18 cellular contexts compared by ENCODE assay signal in the genomic region with DNA sequence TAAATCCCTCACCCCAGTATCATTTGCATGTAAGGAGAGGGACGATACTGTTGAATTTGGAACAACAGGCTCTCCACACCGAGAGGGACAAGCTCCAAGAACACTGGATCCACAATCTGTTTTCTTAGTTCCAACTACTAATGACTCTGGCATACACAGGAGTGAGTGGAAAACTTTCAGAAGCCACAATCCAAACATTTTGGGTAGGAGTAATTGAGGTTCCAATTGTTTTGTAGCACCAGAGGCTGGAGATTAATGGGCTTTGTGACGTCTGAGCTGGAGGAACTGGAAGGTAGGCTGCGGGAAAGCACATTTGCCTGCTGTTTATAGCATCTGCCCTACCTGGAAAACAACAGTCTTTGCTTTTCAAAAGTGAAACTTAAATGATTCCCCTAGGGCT.
DNase-seq lines count a peak whose midpoint lies in the region; ATAC-seq and TF ChIP-seq lines count a peak whose summit lies in the region.
"Had no signal": no experiment of that assay in that cellular context is flagged by ENCODE, and none has a peak within 500 bp of the region (broad histone marks: within the 10 kb centered on the region; RNA-seq: fewer than 3 reads in every experiment).

No MANE protein-coding gene starts in this region.

- H3K4me3 ChIP-seq in heart left ventricle: peak overlapping the region in 1 of 12 donors; percentile 1
- H3K4me3 ChIP-seq: dorsolateral prefrontal cortex, GM12878, MG63, thyroid gland had no signal

- no peaks in the 10 kb centered on the region for H3K9me3 ChIP-seq in heart left ventricle
- H3K9me3 ChIP-seq: esophagus squamous epithelium, thyroid gland had no signal

- peak overlapping the region in 11 of 12 donors; percentile 20 to 69 (median 62) for H3K27ac ChIP-seq in heart left ventricle
- H3K27ac ChIP-seq: dorsolateral prefrontal cortex, esophagus squamous epithelium, thyroid gland had no signal

- TF ChIP-seq CTCF in heart left ventricle (IDR thresholded peaks at IDR 0.05) (no peak), osteocyte (IDR thresholded peaks at IDR 0.05) (no peak)

- no peaks in the 10 kb centered on the region for H3K36me3 Mint-ChIP-seq in osteocyte (ENCODE audit: unreplicated experiment)
- no peaks in the 10 kb centered on the region for H3K36me3 Mint-ChIP-seq in activated naive CD8-positive, alpha-beta T cell treated with anti-CD3 and anti-CD28 coated beads for 36 hours
- H3K36me3 Mint-ChIP-seq: CD4-positive, alpha-beta memory T cell had no signal

- peaks cover 0 to 15% (median 0%) of the 10 kb centered on the region in 9 donors for H3K36me3 ChIP-seq in heart left ventricle
- H3K36me3 ChIP-seq: esophagus squamous epithelium, MG63, thyroid gland had no signal

- H3K4me1 ChIP-seq in heart left ventricle: peaks cover 10 to 63% (median 37%) of the 10 kb centered on the region in 12 donors

- 34 to 64% (median 40%) methylated on average over 4 of the region's 4 CpGs for WGBS in heart left ventricle, 4 donors

- ATAC-seq in heart left ventricle (peak in 3 of 4 donors; percentile 19 to 69 (median 47)), HG03095 (IDR thresholded peaks at IDR 0.05; ENCODE audit: unreplicated experiment) (no peak)
- ATAC-seq: GM12878; naive thymus-derived CD4-positive, alpha-beta T cell had no signal

- H3K27ac Mint-ChIP-seq in osteocyte (ENCODE audit: unreplicated experiment): peak overlapping the region; percentile 72
- no peak overlapping the region for H3K27ac Mint-ChIP-seq in activated naive CD8-positive, alpha-beta T cell treated with anti-CD3 and anti-CD28 coated beads for 36 hours
- H3K27ac Mint-ChIP-seq: naive thymus-derived CD4-positive, alpha-beta T cell had no signal

- no peak overlapping the region for H3K4me3 Mint-ChIP-seq in osteocyte (ENCODE audit: unreplicated experiment)
- no peak overlapping the region for H3K4me3 Mint-ChIP-seq in activated naive CD8-positive, alpha-beta T cell treated with anti-CD3 and anti-CD28 coated beads for 36 hours
- H3K4me3 Mint-ChIP-seq: naive thymus-derived CD4-positive, alpha-beta T cell had no signal

- H3K9me3 Mint-ChIP-seq in osteocyte (ENCODE audit: unreplicated experiment): no peaks in the 10 kb centered on the region
- H3K9me3 Mint-ChIP-seq in activated naive CD8-positive, alpha-beta T cell treated with anti-CD3 and anti-CD28 coated beads for 36 hours: no peaks in the 10 kb centered on the region
- H3K9me3 Mint-ChIP-seq: CD4-positive, alpha-beta memory T cell; naive thymus-derived CD4-positive, alpha-beta T cell had no signal

- DNase-seq in A172 (ENCODE audit: low spot score) (peak; percentile 41), NCI-H69 (lab: John Stamatoyannopoulos, UW) (peak; percentile 4), heart left ventricle (peak in 1 of 5 donors; percentile 39), osteocyte (ENCODE audit: extremely low spot score, unreplicated experiment) (no peak), germinal center (ENCODE audit: low spot score) (no peak), GM19238 (ENCODE audit: insufficient read length, low spot score) (no peak)
- no peak for DNase-seq in activated naive CD8-positive, alpha-beta T cell treated with anti-CD3 and anti-CD28 coated beads for 36 hours
- DNase-seq: CD4-positive, alpha-beta memory T cell; dorsolateral prefrontal cortex; esophagus squamous epithelium; H7; naive thymus-derived CD4-positive, alpha-beta T cell; NCI-H2029 treated with DMSO at 0.1 percent for 48 hours; stimulated activated CD4-positive, alpha-beta T cell treated with anti-CD3 and anti-CD28 coated beads, Interleukin-4, amount 100 ng/mL, for 1 hour; thyroid gland had no signal

- intact Hi-C loops in heart left ventricle (cut with DNase I): loop anchor here in 4 of 10 donors (5.0 to 10.0 kb wide), 4 partner anchors 57 to 379 kb away; a partner anchor contains a TSS

- peaks cover 0 to 9% (median 0%) of the 10 kb centered on the region in 9 donors for H3K27me3 ChIP-seq in heart left ventricle
- H3K27me3 ChIP-seq: MG63, thyroid gland had no signal

- H3K27me3 Mint-ChIP-seq in osteocyte (ENCODE audit: unreplicated experiment): no peaks in the 10 kb centered on the region
- H3K27me3 Mint-ChIP-seq in activated naive CD8-positive, alpha-beta T cell treated with anti-CD3 and anti-CD28 coated beads for 36 hours: peaks cover 4% of the 10 kb centered on the region

- TF ChIP-seq POLR2A in heart left ventricle (IDR thresholded peaks at IDR 0.05): no peak

- peaks cover 44% of the 10 kb centered on the region for H3K4me1 Mint-ChIP-seq in osteocyte (ENCODE audit: unreplicated experiment)
- H3K4me1 Mint-ChIP-seq in activated naive CD8-positive, alpha-beta T cell treated with anti-CD3 and anti-CD28 coated beads for 36 hours: peaks cover 4% of the 10 kb centered on the region

Comparison
In these comparisons a context has a peak if more than half of its experiments do, and no peak if none do; other contexts are left out.
1. DNase-seq: peak in A172 (single experiment) and NCI-H69 (single experiment); none in osteocyte (single experiment), germinal center (single experiment), GM19238 (single experiment) and activated naive CD8-positive, alpha-beta T cell treated with anti-CD3 and anti-CD28 coated beads for 36 hours (single experiment).